In genomic region chr21:41675574-41675973, GRCh38 we compare ENCODE assay signal across 21 cellular contexts.
DNase-seq lines count a peak whose midpoint lies in the region; ATAC-seq and TF ChIP-seq lines count a peak whose summit lies in the region.
"Had no signal": no experiment of that assay in that cellular context is flagged by ENCODE, and none has a peak within 500 bp of the region (broad histone marks: within the 10 kb centered on the region; RNA-seq: fewer than 3 reads in every experiment).

No MANE protein-coding gene starts in this region.

- peak overlapping the region; percentile 91 for H3K27ac ChIP-seq in Panc1 (ENCODE audit: low read length)
- H3K27ac ChIP-seq in upper lobe of right lung, result no peak overlapping the region
- no peak overlapping the region for H3K27ac ChIP-seq in esophagus squamous epithelium
- H3K27ac ChIP-seq in endodermal cell (ENCODE audit: low read depth, low read length), result no peak overlapping the region
- H3K27ac ChIP-seq: BLaER1, C4-2B had no signal

- H3K36me3 Mint-ChIP-seq in chondrocyte (ENCODE audit: low read depth) (no peaks in the 10 kb centered on the region), endodermal cell (ENCODE audit: low read depth) (no peaks in the 10 kb centered on the region)
- H3K36me3 Mint-ChIP-seq: CD4-positive, CD25-positive, alpha-beta regulatory T cell; CD8-positive, alpha-beta T cell had no signal

- CTCF ChIA-PET in Panc1 (lab: Charles Lee), result interaction anchor here (0.7 kb wide), 1 partner anchor 643 kb away, joined by 3 read pairs; no protein-coding TSS in a partner anchor

- H3K27me3 ChIP-seq in Panc1 (ENCODE audit: control insufficient read depth, insufficient read depth, low read length), result no peaks in the 10 kb centered on the region
- no peaks in the 10 kb centered on the region for H3K27me3 ChIP-seq in upper lobe of right lung
- H3K27me3 ChIP-seq in esophagus squamous epithelium, result peaks cover 0 to 11% (median 0%) of the 10 kb centered on the region in 4 donors
- no peaks in the 10 kb centered on the region for H3K27me3 ChIP-seq in endodermal cell (ENCODE audit: control insufficient read depth, insufficient read depth, low read length, poor library complexity, severe bottlenecking)
- H3K27me3 ChIP-seq: BLaER1 had no signal

- no peak for ATAC-seq in Panc1
- ATAC-seq in upper lobe of right lung, result no peak
- ATAC-seq: CD8-positive, alpha-beta T cell; GM12878 had no signal

- peaks cover 54% of the 10 kb centered on the region for H3K4me1 Mint-ChIP-seq in chondrocyte (ENCODE audit: low read depth)
- H3K4me1 Mint-ChIP-seq in endodermal cell, result peaks cover 26% of the 10 kb centered on the region

- H3K36me3 ChIP-seq in Panc1 (ENCODE audit: control insufficient read depth, insufficient read depth, low read length), result no peaks in the 10 kb centered on the region
- no peaks in the 10 kb centered on the region for H3K36me3 ChIP-seq in upper lobe of right lung
- no peaks in the 10 kb centered on the region for H3K36me3 ChIP-seq in esophagus squamous epithelium
- no peaks in the 10 kb centered on the region for H3K36me3 ChIP-seq in endodermal cell (ENCODE audit: control insufficient read depth, insufficient read depth, low read length)
- H3K36me3 ChIP-seq: BLaER1, HAP-1 had no signal

- no peaks in the 10 kb centered on the region for H3K27me3 Mint-ChIP-seq in chondrocyte (ENCODE audit: low read depth)
- H3K27me3 Mint-ChIP-seq in endodermal cell (ENCODE audit: insufficient read depth), result no peaks in the 10 kb centered on the region
- H3K27me3 Mint-ChIP-seq: CD4-positive, CD25-positive, alpha-beta regulatory T cell had no signal

- peaks cover 72% of the 10 kb centered on the region for H3K4me1 ChIP-seq in Panc1 (ENCODE audit: control insufficient read depth, insufficient read depth, low read length)
- peaks cover 13% of the 10 kb centered on the region for H3K4me1 ChIP-seq in upper lobe of right lung
- peaks cover 24 to 57% (median 28%) of the 10 kb centered on the region in 3 donors for H3K4me1 ChIP-seq in esophagus squamous epithelium
- H3K4me1 ChIP-seq in endodermal cell (ENCODE audit: control insufficient read depth, insufficient read depth, low read length), result peaks cover 11% of the 10 kb centered on the region
- H3K4me1 ChIP-seq: HAP-1 had no signal

- BruUV-seq in Panc1 (replicated peaks; lab: Mats Ljungman, UMichigan), result no TSS peak

- TF ChIP-seq POLR2A in esophagus squamous epithelium (IDR thresholded peaks at IDR 0.05), result no peak

- H3K9me3 Mint-ChIP-seq in chondrocyte (ENCODE audit: low read depth) (peaks cover 3% of the 10 kb centered on the region), endodermal cell (peaks cover 4% of the 10 kb centered on the region)
- H3K9me3 Mint-ChIP-seq: CD4-positive, CD25-positive, alpha-beta regulatory T cell; CD8-positive, alpha-beta T cell; HFFc6 had no signal

- no peak overlapping the region for H3K4me3 ChIP-seq in Panc1 (ENCODE audit: low read depth in 2 of 2, low read length in 2 of 2)
- no peak overlapping the region for H3K4me3 ChIP-seq in upper lobe of right lung
- H3K4me3 ChIP-seq in esophagus squamous epithelium, result no peak overlapping the region
- no peak overlapping the region for H3K4me3 ChIP-seq in endodermal cell (ENCODE audit: low read length)
- H3K4me3 ChIP-seq: BLaER1, GM12878, HAP-1 had no signal

- no peak overlapping the region for H3K9ac ChIP-seq in endodermal cell (ENCODE audit: extremely low read depth, low read length, poor library complexity, severe bottlenecking)
- H3K9ac ChIP-seq: BLaER1 had no signal

- DNase-seq in EH (ENCODE audit: low read depth) (peak; percentile 42), Panc1 (ENCODE audit: low read depth, low spot score) (no peak), chondrocyte (ENCODE audit: low spot score) (no peak), upper lobe of right lung (peak; percentile 9), esophagus squamous epithelium (lab: John Stamatoyannopoulos, UW) (no peak), endodermal cell (no peak), dedifferentiated amniotic fluid mesenchymal stem cell (ENCODE audit: extremely low spot score) (no peak)
- DNase-seq: 8988T; Caco-2; CD4-positive, CD25-positive, alpha-beta regulatory T cell; CD8-positive, alpha-beta T cell; DMS153; DND-41; EL; GDM1; GOT3; HFFc6 had no signal

- intact Hi-C loops in Panc1 (cut with micrococcal nuclease; ENCODE audit: unreplicated experiment), result loop anchor here (5.0 kb wide), 2 partner anchors 33 to 77 kb away; no protein-coding TSS in a partner anchor
- intact Hi-C loops in upper lobe of right lung (cut with DNase I), result no loop called here
- intact Hi-C loops in esophagus squamous epithelium (cut with DNase I), result no loop called here

- H3K4me3 Mint-ChIP-seq in chondrocyte (ENCODE audit: unreplicated experiment), result no peak overlapping the region
- H3K4me3 Mint-ChIP-seq in endodermal cell, result no peak overlapping the region
- H3K4me3 Mint-ChIP-seq: CD4-positive, CD25-positive, alpha-beta regulatory T cell; CD8-positive, alpha-beta T cell; HFFc6 had no signal

- TF ChIP-seq CTCF in Panc1 (IDR thresholded peaks at IDR 0.05) (no peak), chondrocyte (IDR thresholded peaks at IDR 0.05) (no peak), upper lobe of right lung (IDR thresholded peaks at IDR 0.05) (no peak), esophagus squamous epithelium (IDR thresholded peaks at IDR 0.05) (no peak), endodermal cell (conservative IDR thresholded peaks at IDR 0.05) (no peak)

- in situ Hi-C loops in Panc1 (cut with HindIII; ENCODE audit: low pct_unique_long_range_greater_than_20kb, low sequenced_read_pairs), result no loop called here

- 74 to 77% methylated on average over 6 of the region's 6 CpGs for WGBS in esophagus squamous epithelium, 2 donors
- WGBS in endodermal cell (ENCODE audit: insufficient coverage in 1 of 2, insufficient read length in 1 of 2), 2 experiments, result 72 to 98% methylated on average over 4 to 5 of the region's 6 CpGs

- H3K27ac Mint-ChIP-seq in chondrocyte (ENCODE audit: unreplicated experiment) (peak overlapping the region; percentile 61), endodermal cell (no peak overlapping the region)
- H3K27ac Mint-ChIP-seq: CD4-positive, CD25-positive, alpha-beta regulatory T cell; CD8-positive, alpha-beta T cell; HFFc6 had no signal

- H3K9me3 ChIP-seq in Panc1 (ENCODE audit: control insufficient read depth, insufficient read depth, low read depth, low read length), result no peaks in the 10 kb centered on the region
- no peaks in the 10 kb centered on the region for H3K9me3 ChIP-seq in upper lobe of right lung
- H3K9me3 ChIP-seq in esophagus squamous epithelium, result no peaks in the 10 kb centered on the region
- no peaks in the 10 kb centered on the region for H3K9me3 ChIP-seq in endodermal cell (ENCODE audit: control insufficient read depth, low read length)
- H3K9me3 ChIP-seq: BLaER1, Caco-2, HAP-1 had no signal

- POLR2A ChIA-PET in Panc1 (lab: Charles Lee), result no interaction called here

Comparison
In these comparisons a context has a peak if more than half of its experiments do, and no peak if none do; other contexts are left out.
1. DNase-seq: peak in EH (single experiment) and upper lobe of right lung (single experiment); none in Panc1 (single experiment), chondrocyte (single experiment), esophagus squamous epithelium (single experiment), endodermal cell (single experiment) and dedifferentiated amniotic fluid mesenchymal stem cell (single experiment).